ENCODE assay signal across 22 cellular contexts in genomic region chr15:46555547-46555946, GRCh38.
DNase-seq lines count a peak whose midpoint lies in the region; ATAC-seq, FAIRE-seq and TF ChIP-seq lines count a peak whose summit lies in the region.
"Had no signal": no experiment of that assay in that cellular context is flagged by ENCODE, and none has a peak within 500 bp of the region (broad histone marks: within the 10 kb centered on the region; RNA-seq: fewer than 3 reads in every experiment).

No MANE protein-coding gene starts in this region.

- ATAC-seq in HepG2 (no peak; the same call in 2 of the 3 replicates), GM21737 (IDR thresholded peaks at IDR 0.05; ENCODE audit: unreplicated experiment) (no peak)
- ATAC-seq: HCT116 had no signal

- H3K79me1 ChIP-seq in H1 (ENCODE audit: low read depth, low read length) = no peaks in the 10 kb centered on the region

- no peak overlapping the region for H3K4me2 ChIP-seq in H1 (ENCODE audit: insufficient read depth in 1 of 2, low read depth in 2 of 2, low read length in 2 of 2)
- no peak overlapping the region for H3K4me2 ChIP-seq in HepG2 (ENCODE audit: low read depth, low read length)
- H3K4me2 ChIP-seq: BLaER1 had no signal

- intact Hi-C loops in Caco-2 (cut with micrococcal nuclease; ENCODE audit: unreplicated experiment) = loop anchor here (2.0 kb wide), 1 partner anchor 21 kb away; no protein-coding TSS in a partner anchor
- intact Hi-C loops in HepG2 (cut with micrococcal nuclease; ENCODE audit: unreplicated experiment) = no loop called here
- intact Hi-C loops in Calu3 (cut with micrococcal nuclease; ENCODE audit: unreplicated experiment) = no loop called here
- intact Hi-C loops in CD4-positive, alpha-beta memory T cell (cut with micrococcal nuclease) = no loop called here

- H4K91ac ChIP-seq in H1 (replicated peaks; ENCODE audit: insufficient read length, low read length) = no peak overlapping the region

- no peaks in the 10 kb centered on the region for H3K36me3 Mint-ChIP-seq in Caco-2 (ENCODE audit: insufficient read depth, unreplicated experiment)
- no peaks in the 10 kb centered on the region for H3K36me3 Mint-ChIP-seq in neural crest cell (ENCODE audit: low read depth)
- no peaks in the 10 kb centered on the region for H3K36me3 Mint-ChIP-seq in Calu3 (ENCODE audit: insufficient read depth, unreplicated experiment)
- H3K36me3 Mint-ChIP-seq in CD4-positive, alpha-beta memory T cell = no peaks in the 10 kb centered on the region
- H3K36me3 Mint-ChIP-seq: CD4-positive, CD25-positive, alpha-beta regulatory T cell; CD8-positive, alpha-beta memory T cell had no signal

- no peak overlapping the region for H2BK12ac ChIP-seq in H1 (ENCODE audit: low read depth, low read length)

- no peak overlapping the region for H3K18ac ChIP-seq in H1 (ENCODE audit: extremely low read depth, low read length)

- H2AFZ ChIP-seq in H1 (ENCODE audit: low read length) (no peak overlapping the region), HepG2 (ENCODE audit: low read length) (no peak overlapping the region)
- H2AFZ ChIP-seq: GM23248 had no signal

- H3K36me3 ChIP-seq in Caco-2 (ENCODE audit: control insufficient read depth, insufficient read depth, low read length) (no peaks in the 10 kb centered on the region), H1 (ENCODE audit: control insufficient read depth in 2 of 4, insufficient read depth in 4 of 4, low read length in 3 of 4) (no peaks in the 10 kb centered on the region), HepG2 (replicated peaks in 1 of 2; ENCODE audit: control insufficient read depth in 1 of 2, insufficient read depth in 2 of 2, low read length in 2 of 2) (no peaks in the 10 kb centered on the region)
- no peaks in the 10 kb centered on the region for H3K36me3 ChIP-seq in CD4-positive, alpha-beta memory T cell (ENCODE audit: insufficient read depth, low read length)
- H3K36me3 ChIP-seq: BLaER1 had no signal

- H3K9me3 ChIP-seq in Caco-2 (no peaks in the 10 kb centered on the region), H1 (ENCODE audit: insufficient read depth in 2 of 2, low read depth in 1 of 2, low read length in 1 of 2) (no peaks in the 10 kb centered on the region), HepG2 (ENCODE audit: low read length) (peaks cover 81% of the 10 kb centered on the region)
- H3K9me3 ChIP-seq in CD4-positive, alpha-beta memory T cell (ENCODE audit: control insufficient read depth in 1 of 2, low read length in 2 of 2) = no peaks in the 10 kb centered on the region
- H3K9me3 ChIP-seq: BLaER1 had no signal

- H2BK5ac ChIP-seq in H1 (ENCODE audit: low read depth, low read length) = no peak overlapping the region

- FAIRE-seq in H1 (lab: Jason Lieb, UNC) (no peak), HepG2 (lab: Jason Lieb, UNC) (no peak)
- FAIRE-seq: A204.1, G401.6, GM12892 had no signal

- DNase-seq in Caco-2 = no peak
- DNase-seq in H1 (ENCODE audit: low read depth in 1 of 2, low spot score in 2 of 2) = no peak
- DNase-seq in HepG2 (ENCODE audit: low spot score) = peak; percentile 7
- DNase-seq in neural crest cell (ENCODE audit: low read depth, low spot score) = no peak
- DNase-seq in KBM-7 = no peak
- DNase-seq in Calu3 = no peak
- no peak for DNase-seq in CD4-positive, alpha-beta memory T cell
- DNase-seq: CD4-positive, CD25-positive, alpha-beta regulatory T cell; CD8-positive, alpha-beta memory T cell; DMS153; DND-41; GM23248; H9 had no signal

- H4K5ac ChIP-seq in H1 (ENCODE audit: insufficient read length, low read depth, low read length) = no peak overlapping the region

- H2BK120ac ChIP-seq in H1 (replicated peaks; ENCODE audit: low read depth, low read length) = no peak overlapping the region

- H3K27me3 Mint-ChIP-seq in Caco-2 (ENCODE audit: insufficient read depth, unreplicated experiment) (no peaks in the 10 kb centered on the region), neural crest cell (ENCODE audit: low read depth) (no peaks in the 10 kb centered on the region), Calu3 (ENCODE audit: unreplicated experiment) (no peaks in the 10 kb centered on the region)
- no peaks in the 10 kb centered on the region for H3K27me3 Mint-ChIP-seq in CD4-positive, alpha-beta memory T cell
- H3K27me3 Mint-ChIP-seq: B cell; CD4-positive, CD25-positive, alpha-beta regulatory T cell had no signal

- CTCF ChIA-PET in Caco-2 (lab: Charles Lee) = no interaction called here
- CTCF ChIA-PET in H1 (lab: Charles Lee; ENCODE audit: partially characterized antibody) = no interaction called here
- CTCF ChIA-PET in HepG2 (lab: Yijun Ruan, JAX; ENCODE audit: low intra/inter-chr PET ratio, low total read pairs) = no interaction called here
- CTCF ChIA-PET in Calu3 (lab: Charles Lee) = no interaction called here
- CTCF ChIA-PET in CD4-positive, alpha-beta memory T cell (lab: Charles Lee; ENCODE audit: partially characterized antibody) = no interaction called here

- POLR2A ChIA-PET in Caco-2 (lab: Charles Lee) (no interaction called here), H1 (lab: Charles Lee; ENCODE audit: partially characterized antibody) (no interaction called here), HepG2 (lab: Yijun Ruan, JAX) (no interaction called here)
- POLR2A ChIA-PET in CD4-positive, alpha-beta memory T cell (lab: Charles Lee; ENCODE audit: partially characterized antibody) = no interaction called here

- H3K27me3 ChIP-seq in Caco-2 (replicated peaks; ENCODE audit: control insufficient read depth, insufficient read depth, low read length) (no peaks in the 10 kb centered on the region), H1 (replicated peaks in 1 of 4; ENCODE audit: control insufficient read depth in 3 of 4, extremely low read depth in 1 of 4, insufficient read depth in 3 of 4, low read length in 3 of 4) (no peaks in the 10 kb centered on the region), HepG2 (ENCODE audit: control insufficient read depth in 1 of 2, insufficient read depth in 2 of 2, low read length in 2 of 2) (no peaks in the 10 kb centered on the region)
- no peaks in the 10 kb centered on the region for H3K27me3 ChIP-seq in CD4-positive, alpha-beta memory T cell (ENCODE audit: insufficient read depth, low read length)
- H3K27me3 ChIP-seq: BLaER1 had no signal

- no peak for TF ChIP-seq EP300 in H1 (IDR thresholded peaks at IDR 0.05; ENCODE audit: borderline replicate concordance in 1 of 2, low read depth in 2 of 2, low read length in 2 of 2)
- no peak for TF ChIP-seq EP300 in HepG2 (IDR thresholded peaks at IDR 0.05; ENCODE audit: low read depth in 2 of 2, low read length in 2 of 2)
- TF ChIP-seq EP300 in HepG2 (CRISPR knock-in tag; IDR thresholded peaks at IDR 0.05; ENCODE audit: borderline replicate concordance) = no peak

- H3K4me1 ChIP-seq in Caco-2 = no peaks in the 10 kb centered on the region
- no peaks in the 10 kb centered on the region for H3K4me1 ChIP-seq in H1 (replicated peaks in 1 of 4; ENCODE audit: control insufficient read depth in 3 of 4, insufficient read depth in 4 of 4, low read length in 3 of 4)
- H3K4me1 ChIP-seq in HepG2 (ENCODE audit: insufficient read depth, low read length) = peaks cover 12% of the 10 kb centered on the region; the same call in 1 of the 2 replicates
- no peaks in the 10 kb centered on the region for H3K4me1 ChIP-seq in CD4-positive, alpha-beta memory T cell (ENCODE audit: insufficient read depth, low read length)
- H3K4me1 ChIP-seq: BLaER1 had no signal

- 62% methylated on average over 2 of the region's 2 CpGs; no CpG with 5 or more reads in 1 of the 2 experiments for WGBS in H1 (ENCODE audit: extremely low coverage in 1 of 2, insufficient coverage in 1 of 2, insufficient read length in 1 of 2, insufficient replicate concordance in 2 of 2, low coverage in 1 of 2, low lambda C conversion rate in 2 of 2, missing lambda C conversion rate in 1 of 2), 2 experiments
- WGBS in HepG2 (ENCODE audit: low lambda C conversion rate) = 4% methylated on average over 2 of the region's 2 CpGs

- H3K9ac ChIP-seq in H1 (replicated peaks in 1 of 4; ENCODE audit: extremely low read depth in 1 of 4, low read depth in 3 of 4, low read length in 3 of 4) (no peak overlapping the region), HepG2 (ENCODE audit: insufficient read depth, low read depth, low read length) (no peak overlapping the region)
- H3K9ac ChIP-seq: BLaER1, GM23248 had no signal

- H4K8ac ChIP-seq in H1 (ENCODE audit: extremely low read depth, insufficient read depth, low read length) = no peak overlapping the region

- BruUV-seq in Caco-2 (replicated peaks; lab: Mats Ljungman, UMichigan) (no TSS peak), HepG2 (replicated peaks; lab: Mats Ljungman, UMichigan) (no TSS peak), Calu3 (replicated peaks; lab: Mats Ljungman, UMichigan) (no TSS peak)

- H3K27ac Mint-ChIP-seq in Caco-2 (ENCODE audit: unreplicated experiment) = peak overlapping the region; percentile 34
- peak overlapping the region; percentile 63 for H3K27ac Mint-ChIP-seq in neural crest cell (ENCODE audit: unreplicated experiment)
- no peak overlapping the region for H3K27ac Mint-ChIP-seq in Calu3 (ENCODE audit: unreplicated experiment)
- H3K27ac Mint-ChIP-seq in CD4-positive, alpha-beta memory T cell = no peak overlapping the region
- H3K27ac Mint-ChIP-seq: B cell; CD4-positive, CD25-positive, alpha-beta regulatory T cell; CD8-positive, alpha-beta memory T cell had no signal

- no peak overlapping the region for H2BK15ac ChIP-seq in H1 (ENCODE audit: low read length)

- no peak overlapping the region for H3K4ac ChIP-seq in H1 (replicated peaks; ENCODE audit: insufficient read length, low read depth, low read length)

- H2BK20ac ChIP-seq in H1 (ENCODE audit: low read length) = no peak overlapping the region

- H3K56ac ChIP-seq in H1 (replicated peaks; ENCODE audit: insufficient read length, low read depth, low read length) = no peak overlapping the region

- H3K79me2 ChIP-seq in H1 (ENCODE audit: control insufficient read depth in 1 of 2, insufficient read depth in 2 of 2, low read length in 2 of 2) (no peaks in the 10 kb centered on the region), HepG2 (ENCODE audit: insufficient read depth, low read length) (no peaks in the 10 kb centered on the region)

- H3K9me3 Mint-ChIP-seq in Caco-2 (ENCODE audit: unreplicated experiment) = no peaks in the 10 kb centered on the region
- no peaks in the 10 kb centered on the region for H3K9me3 Mint-ChIP-seq in neural crest cell
- H3K9me3 Mint-ChIP-seq in Calu3 (ENCODE audit: low read depth, unreplicated experiment) = peaks cover 17% of the 10 kb centered on the region
- peaks cover 0 to 14% (median 4%) of the 10 kb centered on the region in 8 donors for H3K9me3 Mint-ChIP-seq in CD4-positive, alpha-beta memory T cell
- H3K9me3 Mint-ChIP-seq: H9 had no signal

- H3K27ac ChIP-seq in H1 (ENCODE audit: low read depth, low read length) (no peak overlapping the region), HepG2 (ENCODE audit: extremely low read length, insufficient read depth, low read length) (no peak overlapping the region)
- no peak overlapping the region for H3K27ac ChIP-seq in CD4-positive, alpha-beta memory T cell (ENCODE audit: low read depth, low read length)
- H3K27ac ChIP-seq: 22Rv1, BLaER1, C4-2B, GM23248 had no signal

- TF ChIP-seq POLR2A in H1 (IDR thresholded peaks at IDR 0.05; ENCODE audit: control extremely low read depth in 1 of 2, low read depth in 2 of 2, low read length in 2 of 2) = no peak
- TF ChIP-seq POLR2A in HepG2 (IDR thresholded peaks at IDR 0.05; ENCODE audit: insufficient read depth in 1 of 2, low read depth in 2 of 2, low read length in 2 of 2) = no peak

- no peak overlapping the region for H2AK5ac ChIP-seq in H1 (ENCODE audit: low read depth, low read length)

- H3K4me3 ChIP-seq in Caco-2 (ENCODE audit: low read depth, low read length) (no peak overlapping the region), H1 (ENCODE audit: extremely low read depth in 1 of 4, insufficient read depth in 2 of 4, low read depth in 3 of 4, low read length in 4 of 4) (no peak overlapping the region), HepG2 (replicated peaks in 1 of 3; ENCODE audit: insufficient read depth in 1 of 3, low read depth in 2 of 3, low read length in 3 of 3) (no peak overlapping the region)
- no peak overlapping the region for H3K4me3 ChIP-seq in CD4-positive, alpha-beta memory T cell (ENCODE audit: low read length in 2 of 2)
- H3K4me3 ChIP-seq: BLaER1, GM23248 had no signal

- H3K4me1 Mint-ChIP-seq in Caco-2 (ENCODE audit: low read depth, unreplicated experiment) (peaks cover 12% of the 10 kb centered on the region), neural crest cell (no peaks in the 10 kb centered on the region), Calu3 (ENCODE audit: low read depth, unreplicated experiment) (no peaks in the 10 kb centered on the region)
- no peaks in the 10 kb centered on the region for H3K4me1 Mint-ChIP-seq in CD4-positive, alpha-beta memory T cell
- H3K4me1 Mint-ChIP-seq: B cell; CD4-positive, CD25-positive, alpha-beta regulatory T cell; CD8-positive, alpha-beta memory T cell had no signal

- H3K23me2 ChIP-seq in H1 (ENCODE audit: low read depth, low read length) = no peaks in the 10 kb centered on the region

- no peak overlapping the region for H3K14ac ChIP-seq in H1 (ENCODE audit: insufficient read length)

- no peak for TF ChIP-seq RAD21 in H1 (IDR thresholded peaks at IDR 0.05 in 1 of 2, conservative IDR thresholded peaks at IDR 0.05 in 1 of 2; ENCODE audit: low read depth in 2 of 2, low read length in 2 of 2)
- no peak for TF ChIP-seq RAD21 in HepG2 (CRISPR knock-in tag; IDR thresholded peaks at IDR 0.05)

- in situ Hi-C loops in HepG2 (cut with HindIII; ENCODE audit: extremely low pct_ligation_motif_present, low pct_unique_long_range_greater_than_20kb) = loop anchor here (10.0 kb wide), 1 partner anchor 61 kb away; no protein-coding TSS in a partner anchor
- in situ Hi-C loops in KBM-7 (cut with MboI; ENCODE audit: low pct_unique_long_range_greater_than_20kb, low sequenced_read_pairs) = no loop called here

- TF ChIP-seq CTCF in Caco-2 (IDR thresholded peaks at IDR 0.05; ENCODE audit: insufficient read depth in 1 of 2, low read depth in 1 of 2, low read length in 1 of 2, severe bottlenecking in 1 of 2, unreplicated experiment in 1 of 2) (no peak), H1 (IDR thresholded peaks at IDR 0.05; ENCODE audit: control extremely low read depth in 1 of 3, insufficient read depth in 1 of 3, low read depth in 1 of 3, low read length in 3 of 3) (no peak), HepG2 (CRISPR knock-in tag; IDR thresholded peaks at IDR 0.05) (no peak), neural crest cell (conservative IDR thresholded peaks at IDR 0.05) (no peak), Calu3 (IDR thresholded peaks at IDR 0.05; ENCODE audit: unreplicated experiment) (no peak)

- H4K20me1 ChIP-seq in H1 (replicated peaks in 1 of 2; ENCODE audit: control insufficient read depth in 1 of 2, insufficient read depth in 2 of 2, low read length in 2 of 2) = no peaks in the 10 kb centered on the region
- no peaks in the 10 kb centered on the region for H4K20me1 ChIP-seq in HepG2 (ENCODE audit: insufficient read depth, low read length)
- H4K20me1 ChIP-seq: BLaER1 had no signal

- peak overlapping the region; percentile 47 for H3K23ac ChIP-seq in H1 (ENCODE audit: insufficient read length)

- H3K4me3 Mint-ChIP-seq in Caco-2 (ENCODE audit: unreplicated experiment) (no peak overlapping the region), neural crest cell (no peak overlapping the region), Calu3 (ENCODE audit: low read depth, unreplicated experiment) (no peak overlapping the region)
- no peak overlapping the region for H3K4me3 Mint-ChIP-seq in CD4-positive, alpha-beta memory T cell
- H3K4me3 Mint-ChIP-seq: B cell; CD4-positive, CD25-positive, alpha-beta regulatory T cell; CD8-positive, alpha-beta memory T cell; H9 had no signal

Comparison
In these comparisons a context has a peak if more than half of its experiments do, and no peak if none do; other contexts are left out.
1. H3K27ac Mint-ChIP-seq: peak in Caco-2 (single experiment) and neural crest cell (single experiment); none in Calu3 (single experiment) and CD4-positive, alpha-beta memory T cell (0 of 7).